ENCODE assay signal across 21 cellular contexts in genomic region chr2:1874101-1874865, GRCh38.
"Had no signal": no experiment of that assay in that cellular context is flagged by ENCODE, and none has a peak within 500 bp of the region (broad histone marks: within the 10 kb centered on the region; RNA-seq: fewer than 3 reads in every experiment).

No MANE protein-coding gene starts in this region.

- H3K27ac ChIP-seq: foreskin keratinocyte, prostate gland, skin epidermis, vagina had no signal

- H3K36me3 ChIP-seq: prostate gland, vagina had no signal

- H3K4me3 ChIP-seq: prostate gland, skin epidermis, vagina had no signal

- H3K9me3 ChIP-seq: prostate gland, vagina had no signal

- ATAC-seq: activated CD8-positive, alpha-beta T cell treated with anti-CD3 and anti-CD28 coated beads for 36 hours; activated T-helper 17 cell treated with anti-CD3 and anti-CD28 coated beads, Interleukin-2, amount 50 U/mL, for 72 hours; foreskin keratinocyte; left colon; natural killer cell treated with Interleukin-12 subunit alpha and Interleukin-12 subunit beta and Interleukin-15 and Interleukin-18, amount 100 ng/mL, for 72 hours; right cardiac atrium; stimulated activated naive CD8-positive, alpha-beta T cell treated with anti-CD3 and anti-CD28 coated beads, Interleukin-15, Interleukin-2, amounts not matched to agents 100 U/mL and 50 U/mL, for 24 hours had no signal

- H3K27me3 ChIP-seq: foreskin keratinocyte, vagina had no signal

- FAIRE-seq: colon had no signal

- DNase-seq: activated CD4-positive, alpha-beta T cell treated with anti-CD3 and anti-CD28 coated beads, Interleukin-2, amount 10 ng/mL, durations not matched to agents 24 days and 14 days; activated CD4-positive, CD25-positive, alpha-beta regulatory T cell; activated CD8-positive, alpha-beta T cell treated with anti-CD3 and anti-CD28 coated beads for 36 hours; activated naive CD4-positive, alpha-beta T cell treated with Interleukin-2 at 50 U/mL for 16 hours; activated T-cell treated with anti-CD3 and anti-CD28 coated beads, Interleukin-2, amount 50 U/mL, for 1 hour; central memory CD4-positive, alpha-beta T cell; foreskin keratinocyte; glutamatergic neuron; hypothalamus; islet precursor cell; left colon; right cardiac atrium; stimulated activated naive CD8-positive, alpha-beta T cell treated with anti-CD3 and anti-CD28 coated beads, Interleukin-15, Interleukin-2, amounts not matched to agents 100 U/mL and 50 U/mL, for 24 hours; T-helper 9 cell; trophoblast cell had no signal

- H3K4me1 ChIP-seq: foreskin keratinocyte, prostate gland, vagina had no signal
